ENCODE assay signal across 19 cellular contexts in genomic region chr3:149061776-149062175, GRCh38. TPM values are rescaled to one million over a fixed set of nuclear protein-coding genes. Genes with fewer than 3 reads are reported as not detected.
DNase-seq lines count a peak whose midpoint lies in the region; ATAC-seq, FAIRE-seq and TF ChIP-seq lines count a peak whose summit lies in the region.
"Had no signal": no experiment of that assay in that cellular context is flagged by ENCODE, and none has a peak within 500 bp of the region (broad histone marks: within the 10 kb centered on the region; RNA-seq: fewer than 3 reads in every experiment).

No MANE protein-coding gene starts in this region.

- TF ChIP-seq POLR2A in GM12892 (IDR thresholded peaks at IDR 0.05; ENCODE audit: low read depth, low read length): no peak

- H3K36me3 ChIP-seq in small intestine (ENCODE audit: control insufficient read depth in 2 of 2, insufficient read depth in 2 of 2, low read length in 2 of 2): peaks cover 0 to 2% of the 10 kb centered on the region in 2 donors

- no peak for TF ChIP-seq CTCF in fibroblast of the aortic adventitia (IDR thresholded peaks at IDR 0.05; ENCODE audit: insufficient read depth, low read length)

- H3K4me3 ChIP-seq in fibroblast of the aortic adventitia (ENCODE audit: low read depth, low read length) (no peak overlapping the region), small intestine (ENCODE audit: low read depth in 1 of 2, low read length in 2 of 2) (no peak overlapping the region)
- H3K4me3 ChIP-seq: A549; BLaER1 treated with 17β-estradiol and CSF1 and Interleukin-3, amounts not matched to agents 10 nM and 100 nM; GM12878 had no signal

- no peak for ATAC-seq in GM21526 (IDR thresholded peaks at IDR 0.05; ENCODE audit: low FRiP score, unreplicated experiment)
- ATAC-seq: A549; CD8-positive, alpha-beta T cell; GM12878 had no signal

- H3K4me1 ChIP-seq in small intestine (ENCODE audit: control insufficient read depth in 2 of 2, insufficient read depth in 1 of 2, low read depth in 1 of 2, low read length in 1 of 2): no peaks in the 10 kb centered on the region
- H3K4me1 ChIP-seq: A549; BLaER1 treated with 17β-estradiol and CSF1 and Interleukin-3, amounts not matched to agents 10 nM and 100 nM; Caco-2 had no signal

- DNase-seq in GM03348 (ENCODE audit: low spot score) (peak; percentile 12), fibroblast of the aortic adventitia (ENCODE audit: low read depth) (peak; percentile 56), GM12892 (ENCODE audit: insufficient read length) (no peak), small intestine (no peak)
- DNase-seq: Caco-2; Calu3; CD4-positive, alpha-beta T cell; CD8-positive, alpha-beta T cell; DMS79 treated with DMSO at 0.1 percent for 48 hours; GF-D8 had no signal

- peak; percentile 49 for FAIRE-seq in colon (lab: Jason Lieb, UNC)
- no peak for FAIRE-seq in GM12892 (lab: Jason Lieb, UNC)
- no peak for FAIRE-seq in small intestine (lab: Jason Lieb, UNC)
- FAIRE-seq: G401.6, GM12878, GM19239 had no signal

- WGBS in small intestine, 3 donors: 96 to 100% (median 98%) methylated on average over 2 of the region's 2 CpGs

- H3K9me3 ChIP-seq in small intestine (ENCODE audit: control insufficient read depth, low read depth): no peaks in the 10 kb centered on the region
- H3K9me3 ChIP-seq: A549, Caco-2 had no signal

- H3K27ac ChIP-seq in small intestine (ENCODE audit: low read depth in 1 of 2, low read length in 1 of 2): no peak overlapping the region
- H3K27ac ChIP-seq: 22Rv1; A549; BLaER1 treated with 17β-estradiol and CSF1 and Interleukin-3, amounts not matched to agents 10 nM and 100 nM; C4-2B had no signal

- H3K27me3 ChIP-seq in small intestine (ENCODE audit: control insufficient read depth in 2 of 2, insufficient read depth in 2 of 2, low read length in 2 of 2): no peaks in the 10 kb centered on the region
- H3K27me3 ChIP-seq: BLaER1 treated with 17β-estradiol and CSF1 and Interleukin-3, amounts not matched to agents 10 nM and 100 nM had no signal

RNA-seq across cellular contexts. Expression of gene HLTF, which starts 24.6 kb away (rescaled TPM):
- total RNA-seq in fibroblast of the aortic adventitia (ENCODE audit: low replicate concordance): 59.4 and 61.4 TPM in 2 replicates
- 30.9 TPM for polyA plus RNA-seq in GM12892 (2012; ENCODE audit: missing spikeins)
- polyA plus RNA-seq in small intestine: 1 to 10 TPM; 1.1 to 7.2 (median 1.4) TPM

Comparison
In these comparisons a context has a peak if more than half of its experiments do, and no peak if none do; other contexts are left out.
1. DNase-seq: peak in GM03348 (single experiment) and fibroblast of the aortic adventitia (single experiment); none in GM12892 (single experiment) and small intestine (single experiment).